ENCODE assay signal across 11 cellular contexts in genomic region chr3:65888980-65889706, GRCh38.
DNase-seq lines count a peak whose midpoint lies in the region; ATAC-seq and TF ChIP-seq lines count a peak whose summit lies in the region.
"Had no signal": no experiment of that assay in that cellular context is flagged by ENCODE, and none has a peak within 500 bp of the region (broad histone marks: within the 10 kb centered on the region; RNA-seq: fewer than 3 reads in every experiment).

No MANE protein-coding gene starts in this region.

- no peaks in the 10 kb centered on the region; the same call in 1 of the 2 replicates for H4K20me1 ChIP-seq in PC-9 (ENCODE audit: insufficient read depth)

- H3K4me2 ChIP-seq in PC-9 = no peak overlapping the region

- no peak overlapping the region for H2AFZ ChIP-seq in PC-9

- no peak overlapping the region for H3K4me3 ChIP-seq in PC-9

- POLR2A ChIA-PET in PC-9 (lab: Charles Lee; ENCODE audit: unreplicated experiment) = interaction anchor here (0.6 to 0.7 kb wide), 4 partner anchors 60 to 302 kb away, joined by 3 to 5 read pairs (median 4); no protein-coding TSS in a partner anchor

- peak; percentile 28 for DNase-seq in COLO829 (ENCODE audit: low spot score)
- peak; percentile 10 to 54 for DNase-seq in PC-9
- peak; percentile 55 for DNase-seq in epidermal melanocyte (ENCODE audit: insufficient read length, low spot score)
- peak; percentile 90 for DNase-seq in myocyte (ENCODE audit: low read depth)
- no peak for DNase-seq in cortex of kidney (lab: John Stamatoyannopoulos, UW)
- no peak for DNase-seq in activated CD4-positive, alpha-beta T cell treated with anti-CD3 and anti-CD28 coated beads, Interleukin-2, amount 50 U/mL, for 48 hours
- DNase-seq: naive thymus-derived CD4-positive, alpha-beta T cell; NCI-H2029 treated with DMSO at 0.1 percent for 48 hours; WERI-Rb-1 had no signal

- no peaks in the 10 kb centered on the region for H3K36me3 ChIP-seq in PC-9 (ENCODE audit: low read depth)
- H3K36me3 ChIP-seq: WERI-Rb-1 had no signal

- intact Hi-C loops in PC-9 (cut with micrococcal nuclease; ENCODE audit: unreplicated experiment) = no loop called here

- H3K27me3 ChIP-seq in PC-9 (ENCODE audit: insufficient read depth, low read depth) = no peaks in the 10 kb centered on the region

- H3K9me2 ChIP-seq in PC-9 (ENCODE audit: insufficient read depth) = no peaks in the 10 kb centered on the region

- no TSS peak for BruUV-seq in PC-9 (replicated peaks; lab: Mats Ljungman, UMichigan)

- H3K4me1 ChIP-seq in PC-9 (replicated peaks; ENCODE audit: insufficient read depth) = peaks cover under 1% of the 10 kb centered on the region

- H3F3A ChIP-seq in PC-9 (ENCODE audit: insufficient read depth, low read depth) = no peaks in the 10 kb centered on the region

- peaks cover 24% of the 10 kb centered on the region for H3K79me2 ChIP-seq in PC-9 (ENCODE audit: low read depth)

- H3K27ac ChIP-seq in PC-9 = no peak overlapping the region
- H3K27ac ChIP-seq: WERI-Rb-1 had no signal

- CTCF ChIA-PET in PC-9 (lab: Charles Lee) = no interaction called here

- no peak for TF ChIP-seq CTCF in PC-9 (conservative IDR thresholded peaks at IDR 0.05)

- no peaks in the 10 kb centered on the region for H3K9me3 ChIP-seq in PC-9 (ENCODE audit: insufficient read depth, low read depth)

- ATAC-seq in GM19328 (IDR thresholded peaks at IDR 0.05; ENCODE audit: unreplicated experiment) = no peak
- no peak for ATAC-seq in GM21360 (IDR thresholded peaks at IDR 0.05; ENCODE audit: unreplicated experiment)
- ATAC-seq: naive thymus-derived CD4-positive, alpha-beta T cell had no signal

Comparison
In these comparisons a context has a peak if more than half of its experiments do, and no peak if none do; other contexts are left out.
1. DNase-seq: peak in COLO829 (single experiment), PC-9 (2 of 2), epidermal melanocyte (single experiment) and myocyte (single experiment); none in cortex of kidney (single experiment) and activated CD4-positive, alpha-beta T cell treated with anti-CD3 and anti-CD28 coated beads, Interleukin-2, amount 50 U/mL, for 48 hours (0 of 2).